Comparison of ENCODE assay signal across 20 cellular contexts in the genomic region with DNA sequence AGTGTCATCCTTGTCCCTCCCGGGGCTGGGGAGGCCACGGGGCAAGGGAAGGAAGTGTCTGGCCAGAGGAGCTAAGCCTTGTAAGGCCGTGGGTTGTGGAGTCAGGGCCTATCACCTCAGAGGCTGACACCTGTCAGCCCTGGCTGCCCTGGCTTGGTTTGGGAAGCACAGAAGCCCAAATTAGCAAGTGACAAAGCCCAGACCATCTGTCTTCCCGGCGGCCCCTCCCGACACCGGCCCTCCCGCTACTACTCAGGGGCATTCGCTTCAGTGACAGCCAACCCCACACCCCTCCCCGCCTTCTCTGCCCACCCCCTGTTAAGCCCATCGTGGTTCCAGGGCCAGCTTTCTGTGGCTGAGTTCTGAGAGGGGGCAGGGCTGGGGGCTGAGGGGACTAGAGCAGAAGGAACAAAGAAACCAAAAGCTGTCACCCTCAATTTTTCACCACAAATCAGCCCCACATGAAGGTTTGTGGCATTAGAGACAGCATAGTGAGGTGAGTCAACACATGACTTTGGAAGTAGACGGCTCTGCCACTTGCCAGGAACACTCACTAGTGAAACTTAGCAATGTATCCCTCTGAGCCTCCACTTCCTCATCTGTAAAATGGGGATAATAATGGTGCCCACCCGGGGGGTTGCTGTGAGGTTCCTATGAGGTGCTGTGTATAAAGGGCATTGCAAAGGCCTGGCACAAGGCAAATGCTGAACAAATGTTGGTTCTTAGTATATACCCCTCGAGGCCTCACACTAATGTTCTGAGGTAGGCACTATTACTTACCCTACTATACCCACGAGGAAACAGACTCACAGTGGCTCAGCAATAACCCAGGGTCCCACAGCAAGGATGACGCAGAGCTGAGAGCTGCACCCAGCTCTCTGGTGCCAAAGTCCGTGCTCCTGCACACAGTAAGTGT. TPM values are rescaled to one million over a fixed set of nuclear protein-coding genes. Genes with fewer than 3 reads are reported as not detected.
DNase-seq lines count a peak whose midpoint lies in the region; ATAC-seq and TF ChIP-seq lines count a peak whose summit lies in the region.
"Had no signal": no experiment of that assay in that cellular context is flagged by ENCODE, and none has a peak within 500 bp of the region (broad histone marks: within the 10 kb centered on the region; RNA-seq: fewer than 3 reads in every experiment).

No MANE protein-coding gene starts in this region.

- WGBS in SK-N-SH (ENCODE audit: low lambda C conversion rate) = 74% methylated on average over 16 of the region's 17 CpGs
- 74 to 89% methylated on average over 6 to 17 of the region's 17 CpGs for WGBS in endodermal cell (ENCODE audit: insufficient coverage in 1 of 2, insufficient read length in 1 of 2), 2 experiments
- 66 to 80% methylated on average over 5 to 11 of the region's 17 CpGs for WGBS in gastroesophageal sphincter (ENCODE audit: low coverage in 1 of 2), 2 donors

- H3K9me3 Mint-ChIP-seq in endodermal cell = peaks cover 4% of the 10 kb centered on the region
- no peaks in the 10 kb centered on the region for H3K9me3 Mint-ChIP-seq in CD4-positive, alpha-beta T cell
- H3K9me3 Mint-ChIP-seq: CD4-positive, CD25-positive, alpha-beta regulatory T cell had no signal

- H3K27ac Mint-ChIP-seq in endodermal cell = no peak overlapping the region
- H3K27ac Mint-ChIP-seq in CD4-positive, alpha-beta T cell = no peak overlapping the region
- H3K27ac Mint-ChIP-seq: GM23338, nephron progenitor cell had no signal

- H3K27me3 ChIP-seq in SK-N-SH (ENCODE audit: insufficient read depth) (no peaks in the 10 kb centered on the region; the same call in 1 of the 2 replicates), endodermal cell (ENCODE audit: control insufficient read depth, insufficient read depth, low read length, poor library complexity, severe bottlenecking) (no peaks in the 10 kb centered on the region), gastrocnemius medialis (no peaks in the 10 kb centered on the region), gastroesophageal sphincter (peaks cover 31% of the 10 kb centered on the region), MG63 (no peaks in the 10 kb centered on the region)
- H3K27me3 ChIP-seq in CD4-positive, alpha-beta T cell (ENCODE audit: control insufficient read depth, insufficient read depth, low read length) = no peaks in the 10 kb centered on the region
- H3K27me3 ChIP-seq: adrenal gland, left lung had no signal

- H3K4me3 ChIP-seq in SK-N-SH (ENCODE audit: low read depth in 2 of 2, low read length in 1 of 2) = no peak overlapping the region
- no peak overlapping the region for H3K4me3 ChIP-seq in endodermal cell (ENCODE audit: low read length)
- peak overlapping the region in 1 of 4 donors; percentile 11 for H3K4me3 ChIP-seq in gastrocnemius medialis
- no peak overlapping the region for H3K4me3 ChIP-seq in gastroesophageal sphincter
- H3K4me3 ChIP-seq in MG63 = no peak overlapping the region
- H3K4me3 ChIP-seq: adrenal gland, GM23338, left lung, sigmoid colon, stomach had no signal

- TF ChIP-seq RAD21 in SK-N-SH (IDR thresholded peaks at IDR 0.05; ENCODE audit: low read length) = no peak

- ATAC-seq in SK-N-SH treated with all-trans-retinoic acid at 6 μM for 48 hours (no peak), gastrocnemius medialis (peak; percentile 57 to 80), gastroesophageal sphincter (no peak)
- ATAC-seq in CD4-positive, alpha-beta T cell (ENCODE audit: poor library complexity) = no peak
- ATAC-seq: GM23338, left lung had no signal

- H3K9me3 ChIP-seq in SK-N-SH (no peaks in the 10 kb centered on the region), endodermal cell (ENCODE audit: control insufficient read depth, low read length) (peaks cover 9% of the 10 kb centered on the region), gastrocnemius medialis (no peaks in the 10 kb centered on the region), gastroesophageal sphincter (peaks cover 0 to 5% (median 0%) of the 10 kb centered on the region in 3 donors), MG63 (no peaks in the 10 kb centered on the region)
- H3K9me3 ChIP-seq in CD4-positive, alpha-beta T cell (ENCODE audit: control insufficient read depth, low read length) = no peaks in the 10 kb centered on the region
- H3K9me3 ChIP-seq: adrenal gland, left lung, sigmoid colon, stomach had no signal

- H4K20me1 ChIP-seq in SK-N-SH (ENCODE audit: insufficient read depth) = no peaks in the 10 kb centered on the region

- H3K9me2 ChIP-seq in SK-N-SH = no peaks in the 10 kb centered on the region

- intact Hi-C loops in gastrocnemius medialis (cut with DNase I; ENCODE audit: low total_unique reads) = no loop called here
- intact Hi-C loops in CD4-positive, alpha-beta T cell (cut with DNase I, micrococcal nuclease) = no loop called here

- H3K36me3 ChIP-seq in SK-N-SH (replicated peaks in 1 of 2; ENCODE audit: control insufficient read depth in 1 of 2, insufficient read depth in 2 of 2, low read length in 1 of 2) (no peaks in the 10 kb centered on the region), endodermal cell (ENCODE audit: control insufficient read depth, insufficient read depth, low read length) (no peaks in the 10 kb centered on the region), gastrocnemius medialis (no peaks in the 10 kb centered on the region), gastroesophageal sphincter (no peaks in the 10 kb centered on the region), MG63 (no peaks in the 10 kb centered on the region)
- H3K36me3 ChIP-seq: adrenal gland, left lung, sigmoid colon, stomach had no signal

- H3K4me1 ChIP-seq in SK-N-SH (ENCODE audit: control insufficient read depth in 1 of 2, insufficient read depth in 2 of 2, low read depth in 1 of 2, low read length in 1 of 2) = peaks cover 0 to 19% of the 10 kb centered on the region in 2 experiments; a peak in 1 of 4 replicates
- no peaks in the 10 kb centered on the region for H3K4me1 ChIP-seq in endodermal cell (ENCODE audit: control insufficient read depth, insufficient read depth, low read length)
- peaks cover 62 to 74% of the 10 kb centered on the region in 2 donors for H3K4me1 ChIP-seq in gastrocnemius medialis
- no peaks in the 10 kb centered on the region for H3K4me1 ChIP-seq in gastroesophageal sphincter
- H3K4me1 ChIP-seq: adrenal gland, left lung, sigmoid colon, stomach had no signal

- no peak overlapping the region for H3K4me3 Mint-ChIP-seq in endodermal cell
- no peak overlapping the region for H3K4me3 Mint-ChIP-seq in CD4-positive, alpha-beta T cell
- H3K4me3 Mint-ChIP-seq: CD4-positive, CD25-positive, alpha-beta regulatory T cell; GM23338; nephron progenitor cell had no signal

- H3K9ac ChIP-seq in SK-N-SH = no peak overlapping the region
- H3K9ac ChIP-seq in endodermal cell (ENCODE audit: extremely low read depth, low read length, poor library complexity, severe bottlenecking) = no peak overlapping the region

- POLR2A ChIA-PET in SK-N-SH (lab: Yijun Ruan, JAX) = no interaction called here
- POLR2A ChIA-PET in CD4-positive, alpha-beta T cell (lab: Charles Lee) = no interaction called here

- TF ChIP-seq POLR2A in gastrocnemius medialis (IDR thresholded peaks at IDR 0.05) (peak; percentile 39 to 57), gastroesophageal sphincter (IDR thresholded peaks at IDR 0.05) (no peak)

- peaks cover 1% of the 10 kb centered on the region for H3K4me1 Mint-ChIP-seq in endodermal cell
- H3K4me1 Mint-ChIP-seq in CD4-positive, alpha-beta T cell (ENCODE audit: low read depth) = no peaks in the 10 kb centered on the region
- H3K4me1 Mint-ChIP-seq: CD4-positive, CD25-positive, alpha-beta regulatory T cell had no signal

- H3K27me3 Mint-ChIP-seq in endodermal cell (ENCODE audit: insufficient read depth) = peaks cover 3% of the 10 kb centered on the region
- peaks cover 22% of the 10 kb centered on the region for H3K27me3 Mint-ChIP-seq in CD4-positive, alpha-beta T cell

- no peak overlapping the region for H2AFZ ChIP-seq in SK-N-SH (ENCODE audit: low read depth)
- H2AFZ ChIP-seq: GM23338 had no signal

- in situ Hi-C loops in gastrocnemius medialis (cut with MboI; ENCODE audit: low sequenced_read_pairs in 4 of 4) = no loop called here

- no peaks in the 10 kb centered on the region for H3K36me3 Mint-ChIP-seq in endodermal cell (ENCODE audit: low read depth)
- H3K36me3 Mint-ChIP-seq in CD4-positive, alpha-beta T cell (ENCODE audit: low read depth) = no peaks in the 10 kb centered on the region
- H3K36me3 Mint-ChIP-seq: CD4-positive, CD25-positive, alpha-beta regulatory T cell had no signal

- H3K27ac ChIP-seq in SK-N-SH (ENCODE audit: low read depth in 2 of 2, low read length in 1 of 2) = no peak overlapping the region
- H3K27ac ChIP-seq in endodermal cell (ENCODE audit: low read depth, low read length) = peak overlapping the region; percentile 44
- peak overlapping the region; percentile 93 for H3K27ac ChIP-seq in gastrocnemius medialis
- H3K27ac ChIP-seq in gastroesophageal sphincter = no peak overlapping the region
- no peak overlapping the region for H3K27ac ChIP-seq in CD4-positive, alpha-beta T cell (ENCODE audit: low read depth, low read length)
- H3K27ac ChIP-seq: adrenal gland, left lung, sigmoid colon, stomach had no signal

- no peak for TF ChIP-seq EP300 in SK-N-SH (IDR thresholded peaks at IDR 0.05; ENCODE audit: borderline replicate concordance in 1 of 2, low read depth in 1 of 2, low read length in 1 of 2)
- no peak for TF ChIP-seq EP300 in gastroesophageal sphincter (IDR thresholded peaks at IDR 0.05)

- H3K4me2 ChIP-seq in SK-N-SH = no peak overlapping the region
- H3K4me2 ChIP-seq: GM23338 had no signal

- CTCF ChIA-PET in SK-N-SH (lab: Yijun Ruan, JAX) = interaction anchor here (0.8 to 3.2 kb wide), 11 partner anchors 9 to 86 kb away, joined by 3 to 15 read pairs (median 4); no protein-coding TSS in a partner anchor
- CTCF ChIA-PET in CD4-positive, alpha-beta T cell (lab: Charles Lee) = no interaction called here

- no peak for TF ChIP-seq CTCF in SK-N-SH (IDR thresholded peaks at IDR 0.05)
- no peak for TF ChIP-seq CTCF in endodermal cell (conservative IDR thresholded peaks at IDR 0.05)
- no peak for TF ChIP-seq CTCF in gastrocnemius medialis (IDR thresholded peaks at IDR 0.05 in 4 of 5, conservative IDR thresholded peaks at IDR 0.05 in 1 of 5)
- no peak for TF ChIP-seq CTCF in gastroesophageal sphincter (IDR thresholded peaks at IDR 0.05)
- TF ChIP-seq CTCF in CD4-positive, alpha-beta T cell (IDR thresholded peaks at IDR 0.05) = no peak

- H3F3A ChIP-seq in SK-N-SH (replicated peaks; ENCODE audit: insufficient read depth) = no peaks in the 10 kb centered on the region

- peak; percentile 56 for DNase-seq in SK-N-SH
- DNase-seq in NCI-H524 (lab: John Stamatoyannopoulos, UW) = peak; percentile 81 to 88
- no peak for DNase-seq in endodermal cell
- DNase-seq in gastrocnemius medialis = peak; percentile 84 to 94
- no peak for DNase-seq in CD4-positive, alpha-beta T cell
- no peak for DNase-seq in MG63
- DNase-seq: 8988T; adrenal gland; CD4-positive, CD25-positive, alpha-beta regulatory T cell; erythroblast; hypothalamus; left lung; NCI-H1930; nephron progenitor cell; SHP77; sigmoid colon; stomach had no signal

- no peaks in the 10 kb centered on the region for H3K79me2 ChIP-seq in SK-N-SH (ENCODE audit: insufficient read depth)

RNA-seq across cellular contexts. Expression of a gene that starts 5.1 kb away (rescaled TPM):
- 0.11 TPM in 1 of 2 replicates, not detected in the other for polyA plus RNA-seq in SK-N-SH (2012; rRNA removed)
- polyA plus RNA-seq in SK-N-SH (2012; cell fraction: cytosol; rRNA removed) = 0.03 and 0.25 TPM in 2 replicates
- 0.15 and 0.17 TPM in 2 replicates for polyA plus RNA-seq in SK-N-SH (2012; cell fraction: nucleus; rRNA removed)
- total RNA-seq in endodermal cell (under 1 TPM in 1 of 2 donors, not detected in 1; 0.66 TPM), gastrocnemius medialis (1,000 to 10,000 TPM in 2 of 4 donors, 100 to 1,000 TPM in 2; 304 to 3,604 (median 1,823) TPM), gastroesophageal sphincter (not detected)
- polyA plus RNA-seq in endodermal cell (2013, experiment 1 of 2) = 12.6 TPM
- 7.7 TPM for polyA plus RNA-seq in endodermal cell (2013, experiment 2 of 2)
- total RNA-seq in CD4-positive, alpha-beta T cell = not detected
- total RNA-seq in MG63 (2014; rRNA removed; shearing (Covaris generic); ENCODE audit: low replicate concordance) = not detected in 2 replicates
- total RNA-seq: CD4-positive, CD25-positive, alpha-beta regulatory T cell; GM23338; sigmoid colon; stomach had no signal
- polyA plus RNA-seq: CD4-positive, CD25-positive, alpha-beta regulatory T cell had no signal

RNA-seq across cellular contexts. Expression of a gene that starts 27.5 kb away (rescaled TPM):
- 0.03 TPM in 1 of 2 replicates, not detected in the other for polyA plus RNA-seq in SK-N-SH (2012; rRNA removed)
- 0.04 and 0.09 TPM in 2 replicates for polyA plus RNA-seq in SK-N-SH (2012; cell fraction: cytosol; rRNA removed)
- 0.05 and 0.19 TPM in 2 replicates for polyA plus RNA-seq in SK-N-SH (2012; cell fraction: nucleus; rRNA removed)
- 10 to 100 TPM; 13.5 to 13.6 TPM for total RNA-seq in endodermal cell
- 1.2 TPM for polyA plus RNA-seq in endodermal cell (2013, experiment 1 of 2)
- polyA plus RNA-seq in endodermal cell (2013, experiment 2 of 2) = 0.62 TPM
- 1 to 10 TPM in 2 of 4 donors, under 1 TPM in 2; 0.25 to 6.2 (median 0.92) TPM for total RNA-seq in gastrocnemius medialis
- total RNA-seq in gastroesophageal sphincter = 10 to 100 TPM in 1 of 4 donors, 1 to 10 TPM in 3; 1.2 to 24.1 (median 1.9) TPM
- total RNA-seq in CD4-positive, alpha-beta T cell = not detected
- not detected in 2 replicates for total RNA-seq in MG63 (2014; rRNA removed; shearing (Covaris generic); ENCODE audit: low replicate concordance)
- total RNA-seq: CD4-positive, CD25-positive, alpha-beta regulatory T cell; sigmoid colon had no signal
- polyA plus RNA-seq: CD4-positive, CD25-positive, alpha-beta regulatory T cell had no signal

RNA-seq across cellular contexts. Expression of a gene that starts 42.3 kb away (rescaled TPM):
- polyA plus RNA-seq in SK-N-SH (2012; rRNA removed) = 105 and 108 TPM in 2 replicates
- polyA plus RNA-seq in SK-N-SH (2012; cell fraction: cytosol; rRNA removed) = 46.1 and 93.3 TPM in 2 replicates
- 94.2 and 108 TPM in 2 replicates for polyA plus RNA-seq in SK-N-SH (2012; cell fraction: nucleus; rRNA removed)
- total RNA-seq in endodermal cell (10 to 100 TPM in 1 of 2 donors, 1 to 10 TPM in 1; 9.6 to 15.8 TPM), gastrocnemius medialis (10 to 100 TPM in 3 of 4 donors, 1 to 10 TPM in 1; 7.4 to 91.8 (median 62.7) TPM), gastroesophageal sphincter (100 to 1,000 TPM in 1 of 4 donors, 10 to 100 TPM in 3; 69.2 to 153 (median 84.7) TPM)
- polyA plus RNA-seq in endodermal cell (2013, experiment 1 of 2) = 26.6 TPM
- 25.3 TPM for polyA plus RNA-seq in endodermal cell (2013, experiment 2 of 2)
- total RNA-seq in CD4-positive, alpha-beta T cell = under 1 TPM; 0.45 to 0.71 TPM
- total RNA-seq in MG63 (2014; rRNA removed; shearing (Covaris generic); ENCODE audit: low replicate concordance) = 51.7 and 72.2 TPM in 2 replicates

RNA-seq across cellular contexts. Expression of a gene that starts 49.2 kb away (rescaled TPM):
- polyA plus RNA-seq in SK-N-SH (2012; rRNA removed) = 0.33 and 0.57 TPM in 2 replicates
- polyA plus RNA-seq in SK-N-SH (2012; cell fraction: cytosol; rRNA removed) = 0.33 and 0.38 TPM in 2 replicates
- polyA plus RNA-seq in SK-N-SH (2012; cell fraction: nucleus; rRNA removed) = 0.50 and 0.81 TPM in 2 replicates
- under 1 TPM; 0.35 to 0.88 TPM for total RNA-seq in endodermal cell
- 3.2 TPM for polyA plus RNA-seq in endodermal cell (2013, experiment 1 of 2)
- polyA plus RNA-seq in endodermal cell (2013, experiment 2 of 2) = 3.6 TPM
- total RNA-seq in gastrocnemius medialis = 10 to 100 TPM in 1 of 4 donors, 1 to 10 TPM in 1, under 1 TPM in 1, not detected in 1; 0.39 to 14.8 (median 6.7) TPM
- total RNA-seq in gastroesophageal sphincter = under 1 TPM in 3 of 4 donors, not detected in 1; 0.47 to 0.94 (median 0.81) TPM
- not detected for total RNA-seq in CD4-positive, alpha-beta T cell
- not detected in 2 replicates for total RNA-seq in MG63 (2014; rRNA removed; shearing (Covaris generic); ENCODE audit: low replicate concordance)
- total RNA-seq: CD4-positive, CD25-positive, alpha-beta regulatory T cell had no signal
- polyA plus RNA-seq: CD4-positive, CD25-positive, alpha-beta regulatory T cell had no signal

Comparison
In these comparisons a context has a peak if more than half of its experiments do, and no peak if none do; other contexts are left out.
1. DNase-seq: peak in SK-N-SH (single experiment), NCI-H524 (2 of 2) and gastrocnemius medialis (2 of 2); none in endodermal cell (single experiment), CD4-positive, alpha-beta T cell (0 of 10) and MG63 (single experiment).
2. H3K27ac ChIP-seq: peak in endodermal cell (single experiment) and gastrocnemius medialis (4 of 4); none in SK-N-SH (0 of 2), gastroesophageal sphincter (0 of 4) and CD4-positive, alpha-beta T cell (single experiment).
3. ATAC-seq: peak in gastrocnemius medialis (2 of 2); none in SK-N-SH treated with all-trans-retinoic acid at 6 μM for 48 hours (single experiment), gastroesophageal sphincter (single experiment) and CD4-positive, alpha-beta T cell (single experiment).
4. POLR2A ChIP-seq: peak in gastrocnemius medialis (2 of 2); none in gastroesophageal sphincter (0 of 2).
5. RNA of a gene that starts 5.1 kb away (total RNA-seq): 304 to 3,604 TPM in gastrocnemius medialis; 0.66 TPM in endodermal cell, not detected in gastroesophageal sphincter, not detected in CD4-positive, alpha-beta T cell and not detected in MG63; every median in the first group is over 100 times any median in the second.
6. RNA of a gene that starts 42.3 kb away (total RNA-seq): 69.2 to 153 TPM in gastroesophageal sphincter, 51.7 to 72.2 TPM in MG63, 7.4 to 91.8 TPM in gastrocnemius medialis and 9.6 to 15.8 TPM in endodermal cell; 0.45 to 0.71 TPM in CD4-positive, alpha-beta T cell; every median in the first group is over 4 times any median in the second.